Comparison of ENCODE assay signal across 15 cellular contexts in the genomic region with DNA sequence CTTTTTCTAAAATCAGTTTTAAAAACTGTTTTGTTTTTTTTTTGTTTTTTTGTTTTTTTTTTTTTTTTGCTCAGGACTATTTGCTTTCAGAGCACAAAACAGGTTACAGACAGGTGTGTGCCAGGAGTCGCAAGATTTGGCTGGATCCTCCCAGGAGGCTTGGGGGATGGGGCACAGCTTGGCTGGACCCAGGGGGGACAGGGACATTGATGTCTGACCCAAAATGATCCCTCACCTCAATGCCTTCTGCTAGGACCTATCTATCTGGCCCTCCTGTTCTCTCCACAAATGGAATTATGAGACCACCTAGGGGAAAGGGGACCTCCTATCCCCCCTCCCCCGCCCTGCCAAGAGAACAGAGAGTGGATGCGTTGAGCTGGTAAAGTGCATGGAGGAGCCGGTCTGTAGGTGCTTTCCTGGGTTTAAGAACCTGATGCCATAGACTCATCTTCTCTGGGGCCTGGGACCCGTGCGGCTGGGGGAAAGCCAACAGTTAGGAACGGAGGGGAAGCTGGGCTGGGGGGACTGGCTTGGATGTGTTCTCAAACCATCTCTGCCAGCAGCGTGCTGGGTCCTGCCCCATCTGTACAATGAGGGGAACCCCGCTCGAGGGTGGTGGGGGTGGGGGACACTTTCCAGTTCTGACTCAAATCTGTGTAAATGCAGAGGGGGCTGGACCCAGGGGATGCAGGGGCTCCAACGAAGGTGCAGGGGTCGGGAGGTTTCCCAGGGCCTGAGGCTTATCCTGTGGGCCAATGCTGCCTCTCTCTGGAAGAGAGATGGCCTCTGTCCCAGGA. TPM values are rescaled to one million over a fixed set of nuclear protein-coding genes. Genes with fewer than 3 reads are reported as not detected.
A peak's percentile ranks its signal among the peaks of the same experiment; 100 is the strongest.
DNase-seq lines count a peak whose midpoint lies in the region; ATAC-seq, FAIRE-seq and TF ChIP-seq lines count a peak whose summit lies in the region.
"Had no signal": no experiment of that assay in that cellular context is flagged by ENCODE, and none has a peak within 500 bp of the region (broad histone marks: within the 10 kb centered on the region; RNA-seq: fewer than 3 reads in every experiment).

No MANE protein-coding gene starts in this region.

- H3K79me2 ChIP-seq in trophoblast cell (ENCODE audit: control insufficient read depth, insufficient read depth, low read length, poor library complexity), result no peaks in the 10 kb centered on the region

- H4K12ac ChIP-seq in trophoblast cell (ENCODE audit: low read depth, low read length), result no peak overlapping the region

- no peaks in the 10 kb centered on the region for H3K27me3 Mint-ChIP-seq in activated T-cell treated with anti-CD3 and anti-CD28 coated beads, Interleukin-2, amount 50 U/mL, for 4 hours (ENCODE audit: low read depth)
- no peaks in the 10 kb centered on the region for H3K27me3 Mint-ChIP-seq in T-helper 17 cell
- no peaks in the 10 kb centered on the region for H3K27me3 Mint-ChIP-seq in central memory CD8-positive, alpha-beta T cell

- TF ChIP-seq CTCF in suprapubic skin (IDR thresholded peaks at IDR 0.05), result no peak

- no peak overlapping the region for H4K91ac ChIP-seq in trophoblast cell (ENCODE audit: low read depth, low read length)

- H3K36me3 ChIP-seq in suprapubic skin (no peaks in the 10 kb centered on the region), trophoblast cell (ENCODE audit: control insufficient read depth in 1 of 2, insufficient read depth in 2 of 2, low read length in 2 of 2) (no peaks in the 10 kb centered on the region)
- H3K36me3 ChIP-seq: gastroesophageal sphincter had no signal

- H3K4me3 Mint-ChIP-seq in activated T-cell treated with anti-CD3 and anti-CD28 coated beads, Interleukin-2, amount 50 U/mL, for 4 hours, result no peak overlapping the region
- peak overlapping the region; percentile 73 for H3K4me3 Mint-ChIP-seq in T-helper 17 cell
- peak overlapping the region; percentile 27 for H3K4me3 Mint-ChIP-seq in central memory CD8-positive, alpha-beta T cell
- H3K4me3 Mint-ChIP-seq: endodermal cell had no signal

- no peak overlapping the region for H3K14ac ChIP-seq in trophoblast cell (ENCODE audit: low read length)

- ATAC-seq in activated T-cell treated with anti-CD3 and anti-CD28 coated beads, Interleukin-2, amount 50 U/mL, for 4 hours, result no peak
- no peak for ATAC-seq in T-helper 17 cell
- no peak for ATAC-seq in central memory CD8-positive, alpha-beta T cell (replicated peaks; ENCODE audit: extremely low read depth, poor library complexity, severe bottlenecking)
- ATAC-seq: gastroesophageal sphincter, SK-N-SH treated with all-trans-retinoic acid at 6 μM for 48 hours had no signal

- no peak overlapping the region for H2BK12ac ChIP-seq in trophoblast cell (ENCODE audit: low read length)

- H3K4ac ChIP-seq in trophoblast cell (ENCODE audit: low read depth, low read length), result no peak overlapping the region

- no peak overlapping the region for H3K4me2 ChIP-seq in trophoblast cell (ENCODE audit: low read length)

- no peak for FAIRE-seq in HTR-8/SVneo (lab: Jason Lieb, UNC)
- FAIRE-seq: astrocyte, islet of Langerhans had no signal

- no peaks in the 10 kb centered on the region for H3K9me3 Mint-ChIP-seq in activated T-cell treated with anti-CD3 and anti-CD28 coated beads, Interleukin-2, amount 50 U/mL, for 4 hours
- no peaks in the 10 kb centered on the region for H3K9me3 Mint-ChIP-seq in central memory CD8-positive, alpha-beta T cell
- H3K9me3 Mint-ChIP-seq: endodermal cell had no signal

- no peak overlapping the region for H2AK5ac ChIP-seq in trophoblast cell (ENCODE audit: low read length)

- TF ChIP-seq POLR2A in suprapubic skin (IDR thresholded peaks at IDR 0.05), result no peak

- H4K8ac ChIP-seq in trophoblast cell (ENCODE audit: low read depth, low read length), result no peak overlapping the region

- DNase-seq in activated T-cell treated with anti-CD3 and anti-CD28 coated beads, Interleukin-2, amount 50 U/mL, for 1 hour, result peak; percentile 22
- DNase-seq in activated T-cell treated with anti-CD3 and anti-CD28 coated beads, Interleukin-2, amount 50 U/mL, for 4 hours, result no peak
- DNase-seq in T-helper 17 cell (no peak), suprapubic skin (ENCODE audit: low spot score in 2 of 2) (peak; percentile 34 to 74), activated gamma-delta T cell (lab: John Stamatoyannopoulos, UW) (no peak), trophoblast cell (no peak), HTR-8/SVneo (ENCODE audit: insufficient read length, low spot score) (no peak)
- DNase-seq in central memory CD8-positive, alpha-beta T cell (ENCODE audit: low spot score in 2 of 2), result peak; percentile 9 to 14
- DNase-seq: ACHN, endodermal cell, NCI-H1105 treated with DMSO at 0.1 percent for 48 hours had no signal

- H3K27me3 ChIP-seq in suprapubic skin (peaks cover 20% of the 10 kb centered on the region), trophoblast cell (ENCODE audit: insufficient read depth, low read length) (no peaks in the 10 kb centered on the region)

- H2BK5ac ChIP-seq in trophoblast cell (ENCODE audit: low read depth, low read length, poor library complexity), result no peak overlapping the region

- peak overlapping the region; percentile 90 for H3K27ac Mint-ChIP-seq in T-helper 17 cell
- peak overlapping the region; percentile 79 for H3K27ac Mint-ChIP-seq in central memory CD8-positive, alpha-beta T cell (ENCODE audit: low read depth)
- H3K27ac Mint-ChIP-seq: endodermal cell had no signal

- no peak overlapping the region for H3K18ac ChIP-seq in trophoblast cell (ENCODE audit: low read length)

- H2AFZ ChIP-seq in trophoblast cell (ENCODE audit: insufficient read depth, low read length, poor library complexity), result no peak overlapping the region

- H3K4me1 Mint-ChIP-seq in activated T-cell treated with anti-CD3 and anti-CD28 coated beads, Interleukin-2, amount 50 U/mL, for 4 hours (ENCODE audit: low read depth), result peaks cover 31% of the 10 kb centered on the region
- H3K4me1 Mint-ChIP-seq in T-helper 17 cell, result peaks cover 33% of the 10 kb centered on the region
- H3K4me1 Mint-ChIP-seq in central memory CD8-positive, alpha-beta T cell, result peaks cover 58% of the 10 kb centered on the region
- H3K4me1 Mint-ChIP-seq: endodermal cell had no signal

- TF ChIP-seq EP300 in suprapubic skin (IDR thresholded peaks at IDR 0.05), result no peak

- no peak overlapping the region for H3K27ac ChIP-seq in suprapubic skin
- no peak overlapping the region for H3K27ac ChIP-seq in trophoblast cell (ENCODE audit: low read depth, low read length)
- H3K27ac ChIP-seq: gastroesophageal sphincter had no signal

- no peak overlapping the region for H2BK120ac ChIP-seq in trophoblast cell (ENCODE audit: insufficient read depth, low read length, poor library complexity)

- H3K79me1 ChIP-seq in trophoblast cell (ENCODE audit: low read length), result no peaks in the 10 kb centered on the region

- H3K9me3 ChIP-seq in T-helper 17 cell (ENCODE audit: control insufficient read depth, low read length, poor library complexity, severe bottlenecking), result no peaks in the 10 kb centered on the region
- H3K9me3 ChIP-seq in suprapubic skin, result no peaks in the 10 kb centered on the region
- H3K9me3 ChIP-seq in trophoblast cell (ENCODE audit: insufficient read depth, low read depth, low read length), result peaks cover 2% of the 10 kb centered on the region
- H3K9me3 ChIP-seq: gastroesophageal sphincter had no signal

- H3K4me3 ChIP-seq in suprapubic skin, result no peak overlapping the region
- no peak overlapping the region for H3K4me3 ChIP-seq in trophoblast cell (ENCODE audit: low read depth, low read length)
- H3K4me3 ChIP-seq: gastroesophageal sphincter had no signal

- WGBS in suprapubic skin, result 61% methylated on average over 5 of the region's 12 CpGs
- no CpG with 5 or more reads among the region's 12 CpGs for whole genome bisulfite sequencing in trophoblast cell (ENCODE audit: extremely low coverage, insufficient coverage, insufficient read length)

- H3K23ac ChIP-seq in trophoblast cell (ENCODE audit: low read length), result no peak overlapping the region

- no peak overlapping the region for H3K9ac ChIP-seq in trophoblast cell (ENCODE audit: low read length)

- peaks cover 9% of the 10 kb centered on the region for H3K4me1 ChIP-seq in suprapubic skin
- no peaks in the 10 kb centered on the region for H3K4me1 ChIP-seq in trophoblast cell (ENCODE audit: control insufficient read depth in 1 of 2, insufficient read depth in 2 of 2, low read length in 2 of 2)
- H3K4me1 ChIP-seq: gastroesophageal sphincter had no signal

- H3K36me3 Mint-ChIP-seq in activated T-cell treated with anti-CD3 and anti-CD28 coated beads, Interleukin-2, amount 50 U/mL, for 4 hours (ENCODE audit: insufficient read depth), result peaks cover 18% of the 10 kb centered on the region
- H3K36me3 Mint-ChIP-seq in T-helper 17 cell (ENCODE audit: low read depth), result peaks cover 3% of the 10 kb centered on the region
- H3K36me3 Mint-ChIP-seq in central memory CD8-positive, alpha-beta T cell (ENCODE audit: insufficient read depth), result peaks cover 71% of the 10 kb centered on the region

RNA-seq across cellular contexts. Expression of gene RUNX3, which starts 28.9 kb away (rescaled TPM):
- total RNA-seq in activated T-cell treated with anti-CD3 and anti-CD28 coated beads, Interleukin-2, amount 50 U/mL, for 4 hours, result 100 to 1,000 TPM; 236 to 264 (median 258) TPM
- total RNA-seq in T-helper 17 cell, result 100 to 1,000 TPM; 186 to 243 TPM
- total RNA-seq in suprapubic skin, result 10 to 100 TPM in 3 of 4 donors, 1 to 10 TPM in 1; 7.9 to 18.7 (median 13.8) TPM
- 0.03 and 0.11 TPM in 2 replicates for polyA plus RNA-seq in trophoblast cell (2013)

Comparison
In these comparisons a context has a peak if more than half of its experiments do, and no peak if none do; other contexts are left out.
1. DNase-seq: peak in activated T-cell treated with anti-CD3 and anti-CD28 coated beads, Interleukin-2, amount 50 U/mL, for 1 hour (single experiment), central memory CD8-positive, alpha-beta T cell (2 of 2) and suprapubic skin (2 of 2); none in activated T-cell treated with anti-CD3 and anti-CD28 coated beads, Interleukin-2, amount 50 U/mL, for 4 hours (single experiment), T-helper 17 cell (0 of 3), activated gamma-delta T cell (single experiment), trophoblast cell (0 of 2) and HTR-8/SVneo (single experiment).
2. RNA of gene RUNX3, which starts 28.9 kb away (total RNA-seq): 236 to 264 TPM in activated T-cell treated with anti-CD3 and anti-CD28 coated beads, Interleukin-2, amount 50 U/mL, for 4 hours and 186 to 243 TPM in T-helper 17 cell; 7.9 to 18.7 TPM in suprapubic skin; every median in the first group is over 4 times any median in the second.